1 cellular context compared by ENCODE assay signal in the genomic region with DNA sequence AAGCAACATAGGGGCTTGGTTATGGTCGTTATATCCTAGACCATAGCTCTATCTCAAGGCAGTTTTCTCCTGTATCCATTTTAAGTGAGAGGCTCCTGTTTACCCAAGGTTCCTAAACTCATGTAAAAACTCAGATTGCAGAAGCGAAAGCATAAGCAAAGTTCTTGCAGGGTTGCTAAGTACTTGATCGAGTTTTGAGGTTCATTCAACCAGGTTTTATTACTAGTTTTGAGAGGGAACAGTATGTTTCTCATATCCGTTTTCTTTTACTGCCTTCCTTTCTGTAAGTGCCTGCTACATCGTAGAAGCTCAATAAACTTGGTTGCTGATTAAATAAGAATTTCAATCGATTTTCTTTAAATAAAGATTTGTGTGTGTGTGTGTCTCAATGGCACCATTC.
TF ChIP-seq lines count a peak whose summit lies in the region.

No MANE protein-coding gene starts in this region.

TF ChIP-seq in HepG2, 621 proteins besides CTCF, POLR2A, EP300 and RAD21:
- TF ChIP-seq ZFP36L2 (CRISPR knock-in tag; IDR thresholded peaks at IDR 0.05) (no peak), ZNF280B (CRISPR knock-in tag; IDR thresholded peaks at IDR 0.05; ENCODE audit: borderline replicate concordance) (no peak), KLF11 (CRISPR knock-in tag; IDR thresholded peaks at IDR 0.05) (no peak), GRHL1 (CRISPR knock-in tag; conservative IDR thresholded peaks at IDR 0.05) (no peak), DPF2 (CRISPR knock-in tag; IDR thresholded peaks at IDR 0.05; ENCODE audit: borderline replicate concordance, low read depth) (no peak), PHF21A (CRISPR knock-in tag; IDR thresholded peaks at IDR 0.05) (no peak), ASH2L (IDR thresholded peaks at IDR 0.05; ENCODE audit: insufficient read length, low read depth, low read length) (no peak), BCL6 (CRISPR knock-in tag; IDR thresholded peaks at IDR 0.05) (no peak)
